39 cellular contexts compared by ENCODE assay signal in genomic region chr22:45458532-45458931, GRCh38. TPM values are rescaled to one million over a fixed set of nuclear protein-coding genes. Genes with fewer than 3 reads are reported as not detected.
"Had no signal": no experiment of that assay in that cellular context is flagged by ENCODE, and none has a peak within 500 bp of the region (broad histone marks: within the 10 kb centered on the region; RNA-seq: fewer than 3 reads in every experiment).

No MANE protein-coding gene starts in this region.

- H3K4me3 ChIP-seq: adrenal gland, body of pancreas, breast epithelium had no signal

- H3K27me3 ChIP-seq: adrenal gland, body of pancreas, brain microvascular endothelial cell, breast epithelium had no signal

- H3K9me3 ChIP-seq: adrenal gland, body of pancreas, breast epithelium had no signal

- H3K4me1 ChIP-seq: adrenal gland, body of pancreas, breast epithelium had no signal

- H3K27ac ChIP-seq: body of pancreas, brain microvascular endothelial cell, VCaP had no signal

- H3K36me3 ChIP-seq: adrenal gland, brain microvascular endothelial cell, breast epithelium had no signal

- H3K4me3 Mint-ChIP-seq: activated B cell treated with CpG ODN at 0.5 μM for 24 hours; activated CD4-positive, alpha-beta memory T cell treated with anti-CD3 and anti-CD28 coated beads for 36 hours; activated CD4-positive, alpha-beta T cell treated with anti-CD3 and anti-CD28 coated beads, Interleukin-2, amount 10 ng/mL, durations not matched to agents 24 days and 14 days; activated CD8-positive, alpha-beta T cell treated with anti-CD3 and anti-CD28 coated beads for 36 hours; activated naive CD4-positive, alpha-beta T cell treated with anti-CD3 and anti-CD28 coated beads for 36 hours; activated naive CD8-positive, alpha-beta T cell treated with anti-CD3 and anti-CD28 coated beads for 36 hours; activated T-cell treated with anti-CD3 and anti-CD28 coated beads, Interleukin-2, amount 50 U/mL, for 4 hours; activated T-cell treated with anti-CD3 and anti-CD28 coated beads, Interleukin-2, amount 50 U/mL, for 72 hours; activated T-helper 1 cell treated with anti-CD3 and anti-CD28 coated beads, Interleukin-12 subunit alpha, Interleukin-12 subunit beta, Interleukin-2, Interleukin-4 antibody, amounts not matched to agents 30 ng/mL and 10 ng/mL and 1 ng/mL, durations not matched to agents 14 hours and 24 hours and 36 hours; activated T-helper 17 cell treated with anti-CD3 and anti-CD28 coated beads, Interleukin-2, amount 50 U/mL, for 72 hours; T-helper 1 cell treated with Interleukin-12 subunit alpha and Interleukin-12 subunit beta and Interleukin-4 antibody, amounts not matched to agents 30 μg/mL and 1 μg/mL, for 36 hours; T-helper 2 cell treated with Interferon-gamma antibody and Interleukin-4, amounts not matched to agents 5 μg/mL and 100 μg/mL, for 36 hours had no signal

- H3K27ac Mint-ChIP-seq: activated B cell treated with CpG ODN at 0.5 μM for 24 hours; activated CD4-positive, alpha-beta memory T cell treated with anti-CD3 and anti-CD28 coated beads for 36 hours; activated CD4-positive, alpha-beta T cell treated with anti-CD3 and anti-CD28 coated beads, Interleukin-2, amount 10 ng/mL, durations not matched to agents 24 days and 14 days; activated CD8-positive, alpha-beta T cell treated with anti-CD3 and anti-CD28 coated beads for 36 hours; activated naive CD4-positive, alpha-beta T cell treated with anti-CD3 and anti-CD28 coated beads for 36 hours; activated naive CD4-positive, alpha-beta T cell treated with anti-CD3 and anti-CD28 coated beads, Interleukin-2, amount 50 U/mL, for 72 hours; activated naive CD8-positive, alpha-beta T cell treated with anti-CD3 and anti-CD28 coated beads for 36 hours; activated T-cell treated with anti-CD3 and anti-CD28 coated beads, Interleukin-2, amount 50 U/mL, for 72 hours; activated T-helper 1 cell treated with anti-CD3 and anti-CD28 coated beads, Interleukin-12 subunit alpha, Interleukin-12 subunit beta, Interleukin-2, Interleukin-4 antibody, amounts not matched to agents 30 ng/mL and 10 ng/mL and 1 ng/mL, durations not matched to agents 14 hours and 24 hours and 36 hours; activated T-helper 17 cell treated with anti-CD3 and anti-CD28 coated beads, Interleukin-2, amount 50 U/mL, for 72 hours; T-helper 1 cell treated with Interleukin-12 subunit alpha and Interleukin-12 subunit beta and Interleukin-4 antibody, amounts not matched to agents 30 μg/mL and 1 μg/mL, for 36 hours; T-helper 2 cell treated with Interferon-gamma antibody and Interleukin-4, amounts not matched to agents 5 μg/mL and 100 μg/mL, for 36 hours had no signal

- H3K36me3 Mint-ChIP-seq: activated CD4-positive, alpha-beta memory T cell treated with anti-CD3 and anti-CD28 coated beads for 36 hours; activated naive CD4-positive, alpha-beta T cell treated with anti-CD3 and anti-CD28 coated beads, Interleukin-2, amount 50 U/mL, for 72 hours; activated naive CD8-positive, alpha-beta T cell treated with anti-CD3 and anti-CD28 coated beads for 36 hours had no signal

- H3K27me3 Mint-ChIP-seq: activated CD4-positive, alpha-beta T cell treated with anti-CD3 and anti-CD28 coated beads, Interleukin-2, amount 10 ng/mL, durations not matched to agents 24 days and 14 days had no signal

- H3K9me3 Mint-ChIP-seq: activated B cell treated with CpG ODN at 0.5 μM for 24 hours; activated CD4-positive, alpha-beta memory T cell treated with anti-CD3 and anti-CD28 coated beads for 36 hours; activated CD4-positive, alpha-beta T cell treated with anti-CD3 and anti-CD28 coated beads, Interleukin-2, amount 10 ng/mL, durations not matched to agents 24 days and 14 days; activated CD8-positive, alpha-beta T cell treated with anti-CD3 and anti-CD28 coated beads for 36 hours; activated naive CD4-positive, alpha-beta T cell treated with anti-CD3 and anti-CD28 coated beads for 36 hours; activated naive CD4-positive, alpha-beta T cell treated with anti-CD3 and anti-CD28 coated beads, Interleukin-2, amount 50 U/mL, for 72 hours; activated naive CD8-positive, alpha-beta T cell treated with anti-CD3 and anti-CD28 coated beads for 36 hours; activated T-cell treated with anti-CD3 and anti-CD28 coated beads, Interleukin-2, amount 50 U/mL, for 4 hours; activated T-cell treated with anti-CD3 and anti-CD28 coated beads, Interleukin-2, amount 50 U/mL, for 72 hours; activated T-helper 1 cell treated with anti-CD3 and anti-CD28 coated beads, Interleukin-12 subunit alpha, Interleukin-12 subunit beta, Interleukin-2, Interleukin-4 antibody, amounts not matched to agents 30 ng/mL and 10 ng/mL and 1 ng/mL, durations not matched to agents 14 hours and 24 hours and 36 hours; activated T-helper 17 cell treated with anti-CD3 and anti-CD28 coated beads, Interleukin-2, amount 50 U/mL, for 72 hours; T-helper 1 cell treated with Interleukin-12 subunit alpha and Interleukin-12 subunit beta and Interleukin-4 antibody, amounts not matched to agents 30 μg/mL and 1 μg/mL, for 36 hours; T-helper 2 cell treated with Interferon-gamma antibody and Interleukin-4, amounts not matched to agents 5 μg/mL and 100 μg/mL, for 36 hours had no signal

- DNase-seq: activated B cell treated with CpG ODN at 0.5 μM for 24 hours; activated CD4-positive, alpha-beta memory T cell treated with anti-CD3 and anti-CD28 coated beads for 36 hours; activated CD4-positive, alpha-beta T cell treated with anti-CD3 and anti-CD28 coated beads for 4 hours; activated CD4-positive, alpha-beta T cell treated with anti-CD3 and anti-CD28 coated beads, Interleukin-2, amount 10 ng/mL, durations not matched to agents 24 days and 14 days; activated CD4-positive, alpha-beta T cell treated with anti-CD3 and anti-CD28 coated beads, Interleukin-2, amount 50 U/mL, for 1 hour; activated CD4-positive, alpha-beta T cell treated with anti-CD3 and anti-CD28 coated beads, Interleukin-2, amount 50 U/mL, for 4 hours; activated CD4-positive, CD25-positive, alpha-beta regulatory T cell treated with anti-CD3 and anti-CD28 coated beads, Interleukin-2, amount 50 U/mL, for 72 hours; activated CD8-positive, alpha-beta memory T cell treated with anti-CD3 and anti-CD28 coated beads, Interleukin-2, amount 50 U/mL, for 4 hours; activated CD8-positive, alpha-beta T cell treated with anti-CD3 and anti-CD28 coated beads for 36 hours; activated effector memory CD4-positive, alpha-beta T cell treated with anti-CD3 and anti-CD28 coated beads, Interleukin-2, amount 50 U/mL, for 16 hours; activated gamma-delta T cell treated with Interleukin-2 at 50 U/mL for 16 hours; activated naive CD4-positive, alpha-beta T cell; activated naive CD4-positive, alpha-beta T cell treated with anti-CD3 and anti-CD28 coated beads for 36 hours; activated naive CD4-positive, alpha-beta T cell treated with anti-CD3 and anti-CD28 coated beads, Interleukin-2, amount 50 U/mL, for 16 hours; activated naive CD8-positive, alpha-beta T cell treated with anti-CD3 and anti-CD28 coated beads for 36 hours; activated T-cell treated with anti-CD3 and anti-CD28 coated beads for 4 hours; activated T-cell treated with anti-CD3 and anti-CD28 coated beads, Interleukin-2, amount 50 U/mL, for 1 hour; activated T-cell treated with anti-CD3 and anti-CD28 coated beads, Interleukin-2, amount 50 U/mL, for 4 hours; activated T-cell treated with anti-CD3 and anti-CD28 coated beads, Interleukin-2, amount 50 U/mL, for 72 hours; adrenal gland; amniotic stem cell; body of pancreas; brain microvascular endothelial cell; central memory CD4-positive, alpha-beta T cell; SW 1271; T-helper 1 cell; T-helper 2 cell; T-helper 9 cell had no signal

- H3K4me1 Mint-ChIP-seq: activated B cell treated with CpG ODN at 0.5 μM for 24 hours; activated CD4-positive, alpha-beta T cell treated with anti-CD3 and anti-CD28 coated beads, Interleukin-2, amount 10 ng/mL, durations not matched to agents 24 days and 14 days; activated naive CD8-positive, alpha-beta T cell treated with anti-CD3 and anti-CD28 coated beads for 36 hours; activated T-helper 17 cell treated with anti-CD3 and anti-CD28 coated beads, Interleukin-2, amount 50 U/mL, for 72 hours had no signal

RNA-seq across cellular contexts. Expression of gene FBLN1, which starts 44.2 kb away (rescaled TPM):
- total RNA-seq: activated B cell treated with CpG ODN at 0.5 μM for 24 hours; activated CD4-positive, alpha-beta memory T cell treated with anti-CD3 and anti-CD28 coated beads for 36 hours; activated CD4-positive, alpha-beta T cell treated with anti-CD3 and anti-CD28 coated beads, Interleukin-2, amount 10 ng/mL, durations not matched to agents 24 days and 14 days; activated CD8-positive, alpha-beta memory T cell treated with anti-CD3 and anti-CD28 coated beads for 36 hours; activated naive CD4-positive, alpha-beta T cell treated with anti-CD3 and anti-CD28 coated beads for 36 hours; activated T-cell treated with anti-CD3 and anti-CD28 coated beads, Interleukin-2, amount 50 U/mL, for 72 hours; activated T-helper 1 cell treated with anti-CD3 and anti-CD28 coated beads, Interleukin-12 subunit alpha, Interleukin-12 subunit beta, Interleukin-2, Interleukin-4 antibody, amounts not matched to agents 30 ng/mL and 10 ng/mL and 1 ng/mL, durations not matched to agents 14 hours and 24 hours and 36 hours had no signal

RNA-seq across cellular contexts. Expression of gene RIBC2, which starts 45.0 kb away (rescaled TPM):
- total RNA-seq: astrocyte, body of pancreas, cardiac septum had no signal

RNA-seq across cellular contexts. Expression of gene SMC1B, which starts 45.1 kb away (rescaled TPM):
- total RNA-seq: adrenal gland, aorta, astrocyte, body of pancreas, breast epithelium, cardiac septum had no signal
- polyA plus RNA-seq: adrenal gland, aorta had no signal
